In the genomic region with DNA sequence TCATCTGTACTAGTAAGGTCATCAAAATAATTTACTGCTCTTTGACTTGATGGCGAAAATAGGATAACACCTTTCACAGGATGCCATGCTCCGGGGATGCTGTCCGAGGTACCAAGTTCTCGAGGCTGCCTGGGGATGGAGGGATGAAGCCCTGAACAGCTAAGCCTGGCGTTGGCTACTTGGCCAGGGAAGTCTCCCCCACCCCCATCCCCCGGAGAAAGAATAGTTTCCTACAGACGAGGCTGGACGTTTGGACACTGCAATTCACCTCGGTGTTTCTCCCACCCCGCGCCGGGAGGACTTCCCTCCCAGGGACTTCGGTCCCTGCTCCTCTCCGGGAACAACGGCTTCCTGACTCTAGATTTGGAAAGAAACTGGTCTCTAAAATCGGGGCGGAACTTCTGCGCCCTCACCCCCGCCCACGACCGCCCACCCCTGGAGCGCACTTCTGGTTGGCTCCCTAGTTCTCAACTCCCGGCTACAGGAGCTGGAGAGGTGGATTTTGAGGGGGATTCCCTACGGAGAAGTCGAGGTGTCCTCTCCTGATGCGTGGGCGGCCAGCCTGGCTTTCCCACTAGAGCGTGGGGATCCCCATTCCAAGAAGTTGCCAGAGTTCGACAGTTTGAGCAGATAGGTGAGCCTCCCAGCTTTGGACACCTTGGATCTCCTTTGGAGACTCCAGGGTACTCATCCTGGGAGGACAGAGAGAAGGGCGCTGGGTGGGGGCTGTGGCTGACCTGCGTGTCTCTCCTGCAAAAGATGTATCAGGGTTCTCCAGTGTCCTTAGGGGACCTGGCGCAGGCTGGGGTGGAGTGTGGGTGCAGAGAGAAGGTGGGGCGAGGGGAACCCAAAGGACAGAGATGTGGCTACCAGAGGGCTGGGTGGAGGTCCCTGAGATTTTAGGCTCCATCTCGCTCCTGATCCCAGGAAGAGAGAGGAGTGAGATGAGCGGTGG, we compare ENCODE assay signal across 1 cellular context.
TF ChIP-seq lines count a peak whose summit lies in the region.

No MANE protein-coding gene starts in this region.

TF ChIP-seq in WTC11, 78 proteins besides CTCF, POLR2A, EP300 and RAD21 (continued from another document):
- TF ChIP-seq, protein P1, sequence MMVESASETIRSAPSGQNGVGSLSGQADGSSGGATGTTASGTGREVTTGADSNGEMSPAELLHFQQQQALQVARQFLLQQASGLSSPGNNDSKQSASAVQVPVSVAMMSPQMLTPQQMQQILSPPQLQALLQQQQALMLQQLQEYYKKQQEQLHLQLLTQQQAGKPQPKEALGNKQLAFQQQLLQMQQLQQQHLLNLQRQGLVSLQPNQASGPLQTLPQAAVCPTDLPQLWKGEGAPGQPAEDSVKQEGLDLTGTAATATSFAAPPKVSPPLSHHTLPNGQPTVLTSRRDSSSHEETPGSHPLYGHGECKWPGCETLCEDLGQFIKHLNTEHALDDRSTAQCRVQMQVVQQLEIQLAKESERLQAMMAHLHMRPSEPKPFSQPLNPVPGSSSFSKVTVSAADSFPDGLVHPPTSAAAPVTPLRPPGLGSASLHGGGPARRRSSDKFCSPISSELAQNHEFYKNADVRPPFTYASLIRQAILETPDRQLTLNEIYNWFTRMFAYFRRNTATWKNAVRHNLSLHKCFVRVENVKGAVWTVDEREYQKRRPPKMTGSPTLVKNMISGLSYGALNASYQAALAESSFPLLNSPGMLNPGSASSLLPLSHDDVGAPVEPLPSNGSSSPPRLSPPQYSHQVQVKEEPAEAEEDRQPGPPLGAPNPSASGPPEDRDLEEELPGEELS (CRISPR knock-in tag; IDR thresholded peaks at IDR 0.05): 0 out of 2 replicates have a peak, but pooled peaks have one; percentile 30
- TF ChIP-seq ZBTB21 (CRISPR knock-in tag; IDR thresholded peaks at IDR 0.05; ENCODE audit: borderline replicate concordance) (no peak), CREM (CRISPR knock-in tag; IDR thresholded peaks at IDR 0.05) (peak; percentile 45; the same call in 1 of the 2 replicates), JUN (CRISPR knock-in tag; IDR thresholded peaks at IDR 0.05) (peak; percentile 77), SMAD4 (CRISPR knock-in tag; IDR thresholded peaks at IDR 0.05) (peak; percentile 66; the same call in 1 of the 2 replicates), GRHL2 (CRISPR knock-in tag; IDR thresholded peaks at IDR 0.05; ENCODE audit: insufficient replicate concordance, severe bottlenecking) (no peak), NR1H2 (CRISPR knock-in tag; IDR thresholded peaks at IDR 0.05) (no peak), ZNF219 (CRISPR knock-in tag; IDR thresholded peaks at IDR 0.05; ENCODE audit: borderline replicate concordance) (peak; percentile 65; the same call in 1 of the 2 replicates), ETV6 (CRISPR knock-in tag; IDR thresholded peaks at IDR 0.05) (peak; percentile 28; the same call in 1 of the 2 replicates), ZNF232 (CRISPR knock-in tag; IDR thresholded peaks at IDR 0.05) (0 out of 2 replicates have a peak, but pooled peaks have one; percentile 48), NFYB (CRISPR knock-in tag; conservative IDR thresholded peaks at IDR 0.05; ENCODE audit: low read depth) (0 out of 2 replicates have a peak, but pooled peaks have one; percentile 14), NR3C1 (CRISPR knock-in tag; conservative IDR thresholded peaks at IDR 0.05; ENCODE audit: low read depth) (no peak), ZNF396 (CRISPR knock-in tag; IDR thresholded peaks at IDR 0.05; ENCODE audit: borderline replicate concordance) (no peak)
- TF ChIP-seq, protein P2, sequence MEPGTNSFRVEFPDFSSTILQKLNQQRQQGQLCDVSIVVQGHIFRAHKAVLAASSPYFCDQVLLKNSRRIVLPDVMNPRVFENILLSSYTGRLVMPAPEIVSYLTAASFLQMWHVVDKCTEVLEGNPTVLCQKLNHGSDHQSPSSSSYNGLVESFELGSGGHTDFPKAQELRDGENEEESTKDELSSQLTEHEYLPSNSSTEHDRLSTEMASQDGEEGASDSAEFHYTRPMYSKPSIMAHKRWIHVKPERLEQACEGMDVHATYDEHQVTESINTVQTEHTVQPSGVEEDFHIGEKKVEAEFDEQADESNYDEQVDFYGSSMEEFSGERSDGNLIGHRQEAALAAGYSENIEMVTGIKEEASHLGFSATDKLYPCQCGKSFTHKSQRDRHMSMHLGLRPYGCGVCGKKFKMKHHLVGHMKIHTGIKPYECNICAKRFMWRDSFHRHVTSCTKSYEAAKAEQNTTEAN (CRISPR knock-in tag; IDR thresholded peaks at IDR 0.05): peak; percentile 58; the same call in 1 of the 2 replicates
- TF ChIP-seq, protein P3, sequence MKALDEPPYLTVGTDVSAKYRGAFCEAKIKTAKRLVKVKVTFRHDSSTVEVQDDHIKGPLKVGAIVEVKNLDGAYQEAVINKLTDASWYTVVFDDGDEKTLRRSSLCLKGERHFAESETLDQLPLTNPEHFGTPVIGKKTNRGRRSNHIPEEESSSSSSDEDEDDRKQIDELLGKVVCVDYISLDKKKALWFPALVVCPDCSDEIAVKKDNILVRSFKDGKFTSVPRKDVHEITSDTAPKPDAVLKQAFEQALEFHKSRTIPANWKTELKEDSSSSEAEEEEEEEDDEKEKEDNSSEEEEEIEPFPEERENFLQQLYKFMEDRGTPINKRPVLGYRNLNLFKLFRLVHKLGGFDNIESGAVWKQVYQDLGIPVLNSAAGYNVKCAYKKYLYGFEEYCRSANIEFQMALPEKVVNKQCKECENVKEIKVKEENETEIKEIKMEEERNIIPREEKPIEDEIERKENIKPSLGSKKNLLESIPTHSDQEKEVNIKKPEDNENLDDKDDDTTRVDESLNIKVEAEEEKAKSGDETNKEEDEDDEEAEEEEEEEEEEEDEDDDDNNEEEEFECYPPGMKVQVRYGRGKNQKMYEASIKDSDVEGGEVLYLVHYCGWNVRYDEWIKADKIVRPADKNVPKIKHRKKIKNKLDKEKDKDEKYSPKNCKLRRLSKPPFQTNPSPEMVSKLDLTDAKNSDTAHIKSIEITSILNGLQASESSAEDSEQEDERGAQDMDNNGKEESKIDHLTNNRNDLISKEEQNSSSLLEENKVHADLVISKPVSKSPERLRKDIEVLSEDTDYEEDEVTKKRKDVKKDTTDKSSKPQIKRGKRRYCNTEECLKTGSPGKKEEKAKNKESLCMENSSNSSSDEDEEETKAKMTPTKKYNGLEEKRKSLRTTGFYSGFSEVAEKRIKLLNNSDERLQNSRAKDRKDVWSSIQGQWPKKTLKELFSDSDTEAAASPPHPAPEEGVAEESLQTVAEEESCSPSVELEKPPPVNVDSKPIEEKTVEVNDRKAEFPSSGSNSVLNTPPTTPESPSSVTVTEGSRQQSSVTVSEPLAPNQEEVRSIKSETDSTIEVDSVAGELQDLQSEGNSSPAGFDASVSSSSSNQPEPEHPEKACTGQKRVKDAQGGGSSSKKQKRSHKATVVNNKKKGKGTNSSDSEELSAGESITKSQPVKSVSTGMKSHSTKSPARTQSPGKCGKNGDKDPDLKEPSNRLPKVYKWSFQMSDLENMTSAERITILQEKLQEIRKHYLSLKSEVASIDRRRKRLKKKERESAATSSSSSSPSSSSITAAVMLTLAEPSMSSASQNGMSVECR (CRISPR knock-in tag; IDR thresholded peaks at IDR 0.05; ENCODE audit: borderline replicate concordance): peak; percentile 52; the same call in 1 of the 2 replicates
- TF ChIP-seq, protein P4, sequence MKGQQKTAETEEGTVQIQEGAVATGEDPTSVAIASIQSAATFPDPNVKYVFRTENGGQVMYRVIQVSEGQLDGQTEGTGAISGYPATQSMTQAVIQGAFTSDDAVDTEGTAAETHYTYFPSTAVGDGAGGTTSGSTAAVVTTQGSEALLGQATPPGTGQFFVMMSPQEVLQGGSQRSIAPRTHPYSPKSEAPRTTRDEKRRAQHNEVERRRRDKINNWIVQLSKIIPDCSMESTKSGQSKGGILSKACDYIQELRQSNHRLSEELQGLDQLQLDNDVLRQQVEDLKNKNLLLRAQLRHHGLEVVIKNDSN (CRISPR knock-in tag; IDR thresholded peaks at IDR 0.05): peak; percentile 61
